In the genomic region with DNA sequence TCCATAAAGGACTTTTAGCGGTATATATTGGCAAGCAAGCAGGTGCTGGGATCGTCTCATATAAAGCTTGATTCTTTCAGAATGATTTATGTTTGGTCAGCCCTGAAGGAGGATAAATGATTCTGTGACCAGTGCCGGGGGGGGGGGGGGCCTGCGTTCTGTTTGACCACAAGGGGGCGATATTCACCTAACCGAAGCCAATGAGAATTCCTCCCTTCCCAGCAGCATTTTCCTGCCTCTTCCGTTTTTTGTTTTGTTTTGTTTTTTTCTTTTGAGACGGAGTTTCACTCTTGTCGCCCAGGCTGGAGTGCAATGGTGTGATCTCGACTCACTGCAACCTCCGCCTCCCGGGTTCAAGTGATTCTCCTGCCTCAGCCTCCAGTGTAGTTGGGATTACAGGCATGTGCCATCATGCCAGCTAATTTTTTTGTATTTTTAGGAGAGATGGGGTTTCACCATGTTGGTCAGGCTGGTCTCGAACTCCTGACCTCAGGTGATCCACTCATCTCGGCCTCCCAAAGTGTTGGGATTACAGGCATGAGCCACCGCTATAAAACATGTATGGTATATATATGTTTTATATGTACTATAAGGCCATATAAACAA, we compare ENCODE assay signal across 1 cellular context.
A peak's percentile ranks its signal among the peaks of the same experiment; 100 is the strongest.
TF ChIP-seq lines count a peak whose summit lies in the region.

No MANE protein-coding gene starts in this region.

TF ChIP-seq in K562, 482 proteins besides CTCF, POLR2A, EP300 and RAD21:
- TF ChIP-seq VEZF1 (CRISPR knock-in tag; IDR thresholded peaks at IDR 0.05) = peak; percentile 90
- TF ChIP-seq, protein P1, sequence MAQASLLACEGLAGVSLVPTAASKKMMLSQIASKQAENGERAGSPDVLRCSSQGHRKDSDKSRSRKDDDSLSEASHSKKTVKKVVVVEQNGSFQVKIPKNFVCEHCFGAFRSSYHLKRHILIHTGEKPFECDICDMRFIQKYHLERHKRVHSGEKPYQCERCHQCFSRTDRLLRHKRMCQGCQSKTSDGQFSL (CRISPR knock-in tag; IDR thresholded peaks at IDR 0.05) = peak; percentile 79
- TF ChIP-seq, protein P1 (tag; IDR thresholded peaks at IDR 0.05) = peak in 1 of 2 experiments; percentile 95; a peak in 2 of 4 replicates
TF ChIP-seq in K562: peak in this region for 2; not testable (repeated sequence) for 480.
